In genomic region chr6:63598251-63599036, GRCh38 we compare ENCODE assay signal across 1 cellular context.
A peak's percentile ranks its signal among the peaks of the same experiment; 100 is the strongest.
TF ChIP-seq lines count a peak whose summit lies in the region.

No MANE protein-coding gene starts in this region.

TF ChIP-seq in HepG2, 621 proteins besides CTCF, POLR2A, EP300 and RAD21 (continued from another document and continues in another):
- TF ChIP-seq PAXIP1 (CRISPR knock-in tag; conservative IDR thresholded peaks at IDR 0.05) (0 out of 2 replicates have a peak, but pooled peaks have one; percentile 24), ZNF577 (CRISPR knock-in tag; IDR thresholded peaks at IDR 0.05; ENCODE audit: borderline replicate concordance, low read depth) (no peak), ZNF549 (CRISPR knock-in tag; IDR thresholded peaks at IDR 0.05) (no peak), NR2F6 (IDR thresholded peaks at IDR 0.05) (no peak; the same call in 1 of the 2 replicates), NR2F6 (CRISPR knock-in tag; IDR thresholded peaks at IDR 0.05) (peak; percentile 71), ZNF724P (CRISPR knock-in tag; IDR thresholded peaks at IDR 0.05; ENCODE audit: borderline replicate concordance) (no peak), ZBTB43 (CRISPR knock-in tag; conservative IDR thresholded peaks at IDR 0.05) (no peak), MEIS2 (CRISPR knock-in tag; IDR thresholded peaks at IDR 0.05) (peak; percentile 41; the same call in 1 of the 2 replicates), ZNF800 (CRISPR knock-in tag; IDR thresholded peaks at IDR 0.05) (peak; percentile 49; the same call in 1 of the 2 replicates), NR2F1 (CRISPR knock-in tag; IDR thresholded peaks at IDR 0.05) (no peak), HOXA9 (CRISPR knock-in tag; IDR thresholded peaks at IDR 0.05; ENCODE audit: borderline replicate concordance) (no peak), EHMT2 (IDR thresholded peaks at IDR 0.05; ENCODE audit: borderline replicate concordance, low read depth, low read length) (no peak), ZMYM3 (CRISPR knock-in tag; IDR thresholded peaks at IDR 0.05) (peak; percentile 44; the same call in 1 of the 2 replicates), MXD4 (CRISPR knock-in tag; IDR thresholded peaks at IDR 0.05) (peak; percentile 43), ZNF570 (CRISPR knock-in tag; IDR thresholded peaks at IDR 0.05; ENCODE audit: borderline replicate concordance) (no peak), MIER3 (CRISPR knock-in tag; IDR thresholded peaks at IDR 0.05; ENCODE audit: borderline replicate concordance) (0 out of 2 replicates have a peak, but pooled peaks have one; percentile 59), ZNF839 (CRISPR knock-in tag; IDR thresholded peaks at IDR 0.05; ENCODE audit: borderline replicate concordance) (no peak), GABPB1 (CRISPR knock-in tag; IDR thresholded peaks at IDR 0.05) (peak; percentile 43; the same call in 1 of the 2 replicates), RFX5 (IDR thresholded peaks at IDR 0.05; ENCODE audit: low read depth, low read length) (no peak), NBN (conservative IDR thresholded peaks at IDR 0.05) (no peak), NR2F2 (IDR thresholded peaks at IDR 0.05; ENCODE audit: borderline replicate concordance, low read depth) (no peak), DBP (CRISPR knock-in tag; IDR thresholded peaks at IDR 0.05; ENCODE audit: not compliant biosample characterization) (peak; percentile 63), ZKSCAN5 (CRISPR knock-in tag; IDR thresholded peaks at IDR 0.05) (no peak), SMC3 (IDR thresholded peaks at IDR 0.05; ENCODE audit: low read length) (peak; percentile 98), ZNF530 (CRISPR knock-in tag; IDR thresholded peaks at IDR 0.05; ENCODE audit: low read depth) (no peak), FOXA1 (IDR thresholded peaks at IDR 0.05) (no peak), FOXA1 (CRISPR knock-in tag; IDR thresholded peaks at IDR 0.05) (peak; percentile 78), ZNF562 (CRISPR knock-in tag; IDR thresholded peaks at IDR 0.05; ENCODE audit: borderline replicate concordance) (no peak), THAP9 (CRISPR knock-in tag; IDR thresholded peaks at IDR 0.05; ENCODE audit: borderline replicate concordance) (no peak), ZNF230 (CRISPR knock-in tag; IDR thresholded peaks at IDR 0.05) (0 out of 2 replicates have a peak, but pooled peaks have one; percentile 34), SP5 (CRISPR knock-in tag; IDR thresholded peaks at IDR 0.05; ENCODE audit: borderline replicate concordance, low read depth) (0 out of 2 replicates have a peak, but pooled peaks have one; percentile 14), CSRNP1 (CRISPR knock-in tag; IDR thresholded peaks at IDR 0.05) (no peak; the same call in 1 of the 2 replicates), ZNF354B (CRISPR knock-in tag; IDR thresholded peaks at IDR 0.05) (no peak), ZNF589 (CRISPR knock-in tag; conservative IDR thresholded peaks at IDR 0.05) (peak; percentile 65; the same call in 1 of the 2 replicates), MED1 (CRISPR knock-in tag; IDR thresholded peaks at IDR 0.05) (peak; percentile 81), BRD4 (CRISPR knock-in tag; IDR thresholded peaks at IDR 0.05) (peak; percentile 43; the same call in 1 of the 2 replicates), GLI4 (CRISPR knock-in tag; IDR thresholded peaks at IDR 0.05; ENCODE audit: borderline replicate concordance) (no peak), NCOA5 (CRISPR knock-in tag; IDR thresholded peaks at IDR 0.05) (no peak), ZNF670 (CRISPR knock-in tag; IDR thresholded peaks at IDR 0.05; ENCODE audit: borderline replicate concordance) (peak; percentile 34; the same call in 1 of the 2 replicates), TP53 (CRISPR knock-in tag; conservative IDR thresholded peaks at IDR 0.05) (peak; percentile 54; the same call in 1 of the 2 replicates), SRF (IDR thresholded peaks at IDR 0.05; ENCODE audit: low read depth, low read length) (peak; percentile 30; the same call in 1 of the 2 replicates), LCORL (IDR thresholded peaks at IDR 0.05) (no peak), LCORL (CRISPR knock-in tag; IDR thresholded peaks at IDR 0.05) (peak; percentile 56; the same call in 1 of the 2 replicates), ZNF33B (CRISPR knock-in tag; IDR thresholded peaks at IDR 0.05) (no peak), ZNF572 (CRISPR knock-in tag; IDR thresholded peaks at IDR 0.05) (no peak)
